ENCODE assay signal across 8 cellular contexts in the genomic region with DNA sequence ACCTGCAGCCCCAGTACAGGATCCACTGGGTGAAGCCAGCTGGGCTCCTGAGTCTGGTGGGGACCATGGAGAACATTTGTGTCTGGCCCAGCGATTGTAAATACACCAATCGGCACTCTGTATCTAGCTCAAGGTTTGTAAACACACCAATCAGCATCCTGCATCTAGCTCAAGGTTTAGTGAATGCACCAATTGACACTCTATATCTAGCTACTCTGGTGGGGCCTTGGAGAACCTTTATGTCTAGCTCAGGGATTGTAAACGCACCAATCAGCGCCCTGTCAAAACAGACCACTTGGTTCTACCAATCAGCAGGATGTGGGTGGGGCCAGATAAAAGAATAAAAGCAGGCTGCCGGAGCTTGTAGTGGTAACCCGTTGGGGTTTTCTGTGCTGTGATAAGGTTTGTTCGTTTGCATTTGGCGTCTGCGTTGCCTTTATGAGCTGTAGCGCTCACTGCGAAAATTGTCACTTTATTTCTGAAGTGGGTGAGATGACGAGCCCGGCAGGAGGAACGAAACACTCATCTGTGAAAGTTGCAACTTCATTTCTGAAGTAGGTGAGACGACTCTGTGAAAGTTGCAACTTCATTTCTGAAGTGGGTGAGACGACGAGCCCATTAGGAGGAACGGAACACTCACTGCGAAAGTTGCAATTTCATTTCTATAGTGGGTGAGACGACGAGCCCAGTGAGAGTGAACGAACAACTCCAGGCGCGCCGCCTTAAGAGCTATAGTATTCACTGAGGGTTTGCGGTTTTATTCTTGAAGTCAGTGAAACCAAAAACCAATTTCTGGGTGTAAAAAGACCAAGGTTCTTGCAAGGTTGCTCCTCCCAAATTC. TPM values are rescaled to one million over a fixed set of nuclear protein-coding genes. Genes with fewer than 3 reads are reported as not detected.
DNase-seq lines count a peak whose midpoint lies in the region; ATAC-seq and TF ChIP-seq lines count a peak whose summit lies in the region.

No MANE protein-coding gene starts in this region.

- no peak for TF ChIP-seq EP300 in gastroesophageal sphincter (IDR thresholded peaks at IDR 0.05)

- no peaks in the 10 kb centered on the region for H3K9me3 ChIP-seq in Peyer's patch
- no peaks in the 10 kb centered on the region for H3K9me3 ChIP-seq in gastroesophageal sphincter

- no peaks in the 10 kb centered on the region for H3K36me3 ChIP-seq in Peyer's patch
- H3K36me3 ChIP-seq in gastroesophageal sphincter = no peaks in the 10 kb centered on the region

- H3K4me1 ChIP-seq in Peyer's patch = peaks cover 0 to 7% (median 3%) of the 10 kb centered on the region in 4 donors
- no peaks in the 10 kb centered on the region for H3K4me1 ChIP-seq in gastroesophageal sphincter

- peak overlapping the region in 3 of 4 donors; percentile 4 to 10 (median 4) for H3K4me3 ChIP-seq in Peyer's patch
- no peak overlapping the region for H3K4me3 ChIP-seq in gastroesophageal sphincter

- DNase-seq in Peyer's patch = peak in 2 of 3 donors; percentile 67 to 75
- peak; percentile 81 for DNase-seq in activated naive CD4-positive, alpha-beta T cell treated with anti-CD3 and anti-CD28 coated beads, Interleukin-2, amount 50 U/mL, for 16 hours
- peak; percentile 75 for DNase-seq in stimulated activated CD4-positive, alpha-beta T cell treated with anti-CD3 and anti-CD28 coated beads, Interleukin-4, amount 100 ng/mL, for 1 hour
- no peak for DNase-seq in HK-2 (ENCODE audit: unreplicated experiment)
- no peak for DNase-seq in NCI-H128 (lab: John Stamatoyannopoulos, UW; ENCODE audit: unreplicated experiment)

- TF ChIP-seq CTCF in Peyer's patch (IDR thresholded peaks at IDR 0.05) (no peak), gastroesophageal sphincter (IDR thresholded peaks at IDR 0.05) (no peak)

- TF ChIP-seq POLR2A in Peyer's patch (IDR thresholded peaks at IDR 0.05) (peak; percentile 15 to 22), gastroesophageal sphincter (IDR thresholded peaks at IDR 0.05) (no peak)

- ATAC-seq in GM18519 (IDR thresholded peaks at IDR 0.05; ENCODE audit: low FRiP score, unreplicated experiment) (peak; percentile 72), HG02759 (IDR thresholded peaks at IDR 0.05; ENCODE audit: unreplicated experiment) (peak; percentile 86), gastroesophageal sphincter (no peak)

- 81 to 83% methylated on average over 20 to 21 of the region's 26 CpGs for WGBS in gastroesophageal sphincter (ENCODE audit: low coverage in 1 of 2), 2 donors

- H3K27ac ChIP-seq in Peyer's patch = peak overlapping the region in 3 of 4 donors; percentile 2 to 63 (median 24)
- H3K27ac ChIP-seq in gastroesophageal sphincter = no peak overlapping the region

- no peaks in the 10 kb centered on the region for H3K27me3 ChIP-seq in Peyer's patch
- H3K27me3 ChIP-seq in gastroesophageal sphincter = no peaks in the 10 kb centered on the region

RNA-seq across cellular contexts. Expression of gene SERPINB6, which starts 31.1 kb away (rescaled TPM):
- total RNA-seq in Peyer's patch (100 to 1,000 TPM; 170 to 462 (median 219) TPM), gastroesophageal sphincter (100 to 1,000 TPM; 130 to 154 (median 143) TPM)

RNA-seq across cellular contexts. Expression of gene SERPINB9, which starts 37.1 kb away (rescaled TPM):
- total RNA-seq in Peyer's patch (10 to 100 TPM in 1 of 4 donors, 1 to 10 TPM in 3; 2.9 to 13.2 (median 4.0) TPM), gastroesophageal sphincter (10 to 100 TPM in 1 of 4 donors, 1 to 10 TPM in 3; 5.9 to 16.6 (median 8.0) TPM)

RNA-seq across cellular contexts. Expression of gene NQO2, which starts 59.5 kb away (rescaled TPM):
- total RNA-seq in Peyer's patch (10 to 100 TPM; 22.1 to 60.8 (median 29.3) TPM), gastroesophageal sphincter (10 to 100 TPM; 15.8 to 32.8 (median 27.2) TPM)

Comparison
In these comparisons a context has a peak if more than half of its experiments do, and no peak if none do; other contexts are left out.
1. DNase-seq: peak in Peyer's patch (2 of 3), activated naive CD4-positive, alpha-beta T cell treated with anti-CD3 and anti-CD28 coated beads, Interleukin-2, amount 50 U/mL, for 16 hours (single experiment) and stimulated activated CD4-positive, alpha-beta T cell treated with anti-CD3 and anti-CD28 coated beads, Interleukin-4, amount 100 ng/mL, for 1 hour (single experiment); none in HK-2 (single experiment) and NCI-H128 (single experiment).
2. H3K27ac ChIP-seq: peak in Peyer's patch (3 of 4); none in gastroesophageal sphincter (0 of 4).
3. H3K4me3 ChIP-seq: peak in Peyer's patch (3 of 4); none in gastroesophageal sphincter (0 of 2).
4. POLR2A ChIP-seq: peak in Peyer's patch (2 of 2); none in gastroesophageal sphincter (0 of 2).